Comparison of ENCODE assay signal across 8 cellular contexts in genomic region chr3:119035014-119035346, GRCh38. TPM values are rescaled to one million over a fixed set of nuclear protein-coding genes. Genes with fewer than 3 reads are reported as not detected.
DNase-seq lines count a peak whose midpoint lies in the region; ATAC-seq and TF ChIP-seq lines count a peak whose summit lies in the region.

No MANE protein-coding gene starts in this region.

- TF ChIP-seq CTCF in cardiac muscle cell (IDR thresholded peaks at IDR 0.05; ENCODE audit: low read depth, low read length) (no peak), adrenal gland (IDR thresholded peaks at IDR 0.05) (no peak), lower lobe of right lung (IDR thresholded peaks at IDR 0.05) (no peak), upper lobe of right lung (IDR thresholded peaks at IDR 0.05) (no peak)

- intact Hi-C loops in cardiac septum (cut with DNase I) (loop anchor here (2.0 kb wide), 1 partner anchor 64 kb away; no protein-coding TSS in a partner anchor), adrenal gland (cut with DNase I) (loop anchor here (2.0 to 10.0 kb wide), 3 partner anchors 62 to 152 kb away; no protein-coding TSS in a partner anchor), lower lobe of right lung (cut with DNase I) (no loop called here), upper lobe of right lung (cut with DNase I) (no loop called here)

- H3K4me1 ChIP-seq in cardiac muscle cell (ENCODE audit: low read depth) (no peaks in the 10 kb centered on the region), adrenal gland (replicated peaks in 1 of 2) (peaks cover 0 to 12% of the 10 kb centered on the region in 2 donors), lower lobe of right lung (peaks cover 12% of the 10 kb centered on the region), upper lobe of right lung (peaks cover 11% of the 10 kb centered on the region)

- DNase-seq in cardiac muscle cell (ENCODE audit: low read depth in 1 of 2, low spot score in 1 of 2) (no peak), cardiac septum (ENCODE audit: low spot score) (no peak), adrenal gland (no peak), lower lobe of right lung (no peak), upper lobe of right lung (no peak)
- no peak for DNase-seq in activated CD4-positive, CD25-positive, alpha-beta regulatory T cell (lab: John Stamatoyannopoulos, UW)

- H3K36me3 ChIP-seq in cardiac muscle cell: no peaks in the 10 kb centered on the region
- no peaks in the 10 kb centered on the region for H3K36me3 ChIP-seq in adrenal gland (replicated peaks in 1 of 2)
- no peaks in the 10 kb centered on the region for H3K36me3 ChIP-seq in lower lobe of right lung
- H3K36me3 ChIP-seq in upper lobe of right lung: no peaks in the 10 kb centered on the region

- 1 to 3% (median 2%) methylated on average over 7 to 18 of the region's 18 CpGs for WGBS in adrenal gland, 4 donors

- H3K4me3 ChIP-seq in cardiac muscle cell (peak overlapping the region; percentile 52), adrenal gland (peak overlapping the region in 2 of 4 donors; percentile 48 to 80), lower lobe of right lung (peak overlapping the region; percentile 60), upper lobe of right lung (peak overlapping the region; percentile 56)

- TF ChIP-seq POLR2A in adrenal gland (IDR thresholded peaks at IDR 0.05): no peak

- no peaks in the 10 kb centered on the region for H3K9me3 ChIP-seq in cardiac muscle cell (ENCODE audit: low read depth)
- H3K9me3 ChIP-seq in adrenal gland (replicated peaks in 1 of 3): no peaks in the 10 kb centered on the region
- no peaks in the 10 kb centered on the region for H3K9me3 ChIP-seq in lower lobe of right lung
- no peaks in the 10 kb centered on the region for H3K9me3 ChIP-seq in upper lobe of right lung

- H3K27ac ChIP-seq in cardiac muscle cell: no peak overlapping the region
- peak overlapping the region in 3 of 5 donors; percentile 42 to 82 (median 76) for H3K27ac ChIP-seq in adrenal gland
- H3K27ac ChIP-seq in lower lobe of right lung: no peak overlapping the region
- H3K27ac ChIP-seq in upper lobe of right lung: no peak overlapping the region

- H3K27me3 ChIP-seq in cardiac muscle cell (peaks cover 43% of the 10 kb centered on the region), adrenal gland (no peaks in the 10 kb centered on the region), lower lobe of right lung (ENCODE audit: low read depth) (peaks cover 33% of the 10 kb centered on the region), upper lobe of right lung (peaks cover 47% of the 10 kb centered on the region)

- ATAC-seq in lower lobe of right lung (no peak), upper lobe of right lung (no peak), HG03108 (IDR thresholded peaks at IDR 0.05; ENCODE audit: unreplicated experiment) (no peak), GM19023 (IDR thresholded peaks at IDR 0.05; ENCODE audit: unreplicated experiment) (no peak)

RNA-seq across cellular contexts. Expression of gene IGSF11, which starts 0.3 kb away (rescaled TPM):
- total RNA-seq in cardiac muscle cell (0.74 and 2.0 TPM in 2 replicates), cardiac septum (1.8 TPM), adrenal gland (10 to 100 TPM; 14.8 to 31.3 (median 24.8) TPM), lower lobe of right lung (1.1 TPM), upper lobe of right lung (0.46 TPM)
- polyA plus RNA-seq in cardiac muscle cell (0.46 and 0.74 TPM in 2 replicates), adrenal gland (10 to 100 TPM in 1 of 3 donors, 1 to 10 TPM in 2; 4.1 to 12.8 (median 4.3) TPM)

Comparison
In these comparisons a context has a peak if more than half of its experiments do, and no peak if none do; other contexts are left out.
1. H3K27ac ChIP-seq: peak in adrenal gland (3 of 5); none in cardiac muscle cell (single experiment), lower lobe of right lung (single experiment) and upper lobe of right lung (single experiment).
2. intact Hi-C loops: an anchor here in cardiac septum (2.0 kb wide) and adrenal gland (2.0 to 10.0 kb wide); none called in lower lobe of right lung and upper lobe of right lung.